Comparison of ENCODE assay signal across 23 cellular contexts in the genomic region with DNA sequence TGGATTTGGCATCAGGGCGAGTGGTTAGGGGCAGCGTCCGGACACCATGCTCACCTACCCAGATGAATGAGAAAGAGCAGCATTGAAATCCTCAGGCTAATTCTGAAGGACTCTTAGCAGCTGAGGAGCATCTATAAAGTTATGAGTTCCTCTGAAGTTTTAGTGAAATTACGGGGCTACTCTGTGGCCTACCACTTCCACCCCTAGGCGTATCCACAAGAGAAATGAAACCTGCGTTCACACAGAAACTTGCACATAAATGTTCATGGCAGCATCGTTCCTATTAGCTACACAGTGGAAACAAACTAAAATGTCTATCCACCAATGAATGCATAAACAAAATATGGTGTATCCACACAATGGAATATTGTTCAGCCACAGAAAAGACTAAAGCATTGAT.
"Had no signal": no experiment of that assay in that cellular context is flagged by ENCODE, and none has a peak within 500 bp of the region (broad histone marks: within the 10 kb centered on the region; RNA-seq: fewer than 3 reads in every experiment).

No MANE protein-coding gene starts in this region.

- H3K4me1 ChIP-seq: left lung, lower lobe of right lung, neural progenitor cell, tibial nerve, uterus had no signal

- H3K4me3 ChIP-seq: left lung, lower lobe of right lung, neural progenitor cell, ovary, prostate gland, skin epidermis, tibial nerve, uterus had no signal

- H3K27ac ChIP-seq: left lung, lower lobe of right lung, neural progenitor cell, ovary, prostate gland, skin epidermis, tibial nerve, uterus had no signal

- DNase-seq: hypothalamus; immature natural killer cell; kidney; left colon; left lung; lower lobe of right lung; mammary epithelial cell; mesenchymal stem cell; naive thymus-derived CD8-positive, alpha-beta T cell; ovary; retina; right cardiac atrium; stimulated activated CD4-positive, alpha-beta T cell treated with anti-CD3 and anti-CD28 coated beads, Interleukin-4, amount 100 ng/mL, for 24 hours; stimulated activated naive CD4-positive, alpha-beta T cell treated with Interleukin-2 at 50 U/mL for 16 hours; stimulated activated naive CD8-positive, alpha-beta T cell treated with anti-CD3 and anti-CD28 coated beads, Interleukin-15, amount 100 ng/mL, for 72 hours; substantia nigra; uterus had no signal

- H3K36me3 ChIP-seq: left lung, neural progenitor cell, ovary, prostate gland, uterus had no signal

- H3K9ac ChIP-seq: neural progenitor cell had no signal

- H3K27me3 ChIP-seq: left lung, neural progenitor cell, ovary, tibial nerve, uterus had no signal

- H3K4me2 ChIP-seq: neural progenitor cell had no signal

- H2AFZ ChIP-seq: neural progenitor cell had no signal

- ATAC-seq: left colon; left lung; lower lobe of right lung; naive thymus-derived CD8-positive, alpha-beta T cell; right cardiac atrium; sciatic nerve; stimulated activated memory B cell treated with anti-CD40 and anti-IgM and Interleukin-4, amounts not matched to agents 10 μg/mL and 1 μg/mL and 100 μg/mL, for 72 hours; stimulated activated naive CD8-positive, alpha-beta T cell treated with anti-CD3 and anti-CD28 coated beads, Interleukin-15, amount 100 ng/mL, for 72 hours had no signal

- H3K9me3 ChIP-seq: left lung, lower lobe of right lung, ovary, prostate gland, tibial nerve, uterus had no signal
